ENCODE assay signal across 8 cellular contexts in genomic region chr13:75357576-75358295, GRCh38.
DNase-seq lines count a peak whose midpoint lies in the region; ATAC-seq, FAIRE-seq and TF ChIP-seq lines count a peak whose summit lies in the region.

No MANE protein-coding gene starts in this region.

- TF ChIP-seq POLR2A in lower leg skin (IDR thresholded peaks at IDR 0.05) = no peak

- H3K9me3 Mint-ChIP-seq in CD4-positive, alpha-beta T cell = no peaks in the 10 kb centered on the region
- no peaks in the 10 kb centered on the region for H3K9me3 Mint-ChIP-seq in activated CD4-positive, alpha-beta T cell treated with anti-CD3 and anti-CD28 coated beads, Interleukin-2, amount 10 ng/mL, durations not matched to agents 24 days and 14 days
- H3K9me3 Mint-ChIP-seq in endothelial cell (ENCODE audit: unreplicated experiment) (no peaks in the 10 kb centered on the region), natural killer cell (no peaks in the 10 kb centered on the region)

- peak; percentile 89 for FAIRE-seq in GM19239 (lab: Jason Lieb, UNC)

- H3K9me3 ChIP-seq in CD4-positive, alpha-beta T cell (ENCODE audit: control insufficient read depth, low read length) = no peaks in the 10 kb centered on the region

- H3K4me1 Mint-ChIP-seq in CD4-positive, alpha-beta T cell (ENCODE audit: low read depth) = peaks cover 4% of the 10 kb centered on the region
- H3K4me1 Mint-ChIP-seq in activated CD4-positive, alpha-beta T cell treated with anti-CD3 and anti-CD28 coated beads, Interleukin-2, amount 10 ng/mL, durations not matched to agents 24 days and 14 days = peaks cover 10% of the 10 kb centered on the region
- H3K4me1 Mint-ChIP-seq in endothelial cell (ENCODE audit: unreplicated experiment) = peaks cover 8% of the 10 kb centered on the region
- H3K4me1 Mint-ChIP-seq in natural killer cell = peaks cover 0 to 11% of the 10 kb centered on the region in 2 donors

- H3K27ac ChIP-seq in CD4-positive, alpha-beta T cell (ENCODE audit: low read depth, low read length) = no peak overlapping the region

- 80% methylated on average over 6 of the region's 6 CpGs for WGBS in lower leg skin, 2 donors

- POLR2A ChIA-PET in CD4-positive, alpha-beta T cell (lab: Charles Lee) = interaction anchor here (1.2 to 2.0 kb wide), 3 partner anchors 10 to 41 kb away, joined by 3 to 33 read pairs (median 4); no protein-coding TSS in a partner anchor

- intact Hi-C loops in CD4-positive, alpha-beta T cell (cut with DNase I, micrococcal nuclease) = loop anchor here (1.0 to 5.0 kb wide), 3 partner anchors 31 to 40 kb away; no protein-coding TSS in a partner anchor
- intact Hi-C loops in activated CD4-positive, alpha-beta T cell treated with anti-CD3 and anti-CD28 coated beads, Interleukin-2, amount 10 ng/mL, durations not matched to agents 24 days and 14 days (cut with micrococcal nuclease) = no loop called here
- intact Hi-C loops in natural killer cell (cut with micrococcal nuclease) = no loop called here
- intact Hi-C loops in lower leg skin (cut with DNase I; ENCODE audit: low total_unique reads) = no loop called here

- no peak overlapping the region for H3K4me3 ChIP-seq in lower leg skin (ENCODE audit: low read depth, poor library complexity, severe bottlenecking)

- H3K27me3 Mint-ChIP-seq in CD4-positive, alpha-beta T cell = no peaks in the 10 kb centered on the region
- no peaks in the 10 kb centered on the region for H3K27me3 Mint-ChIP-seq in activated CD4-positive, alpha-beta T cell treated with anti-CD3 and anti-CD28 coated beads, Interleukin-2, amount 10 ng/mL, durations not matched to agents 24 days and 14 days
- H3K27me3 Mint-ChIP-seq in endothelial cell (ENCODE audit: unreplicated experiment) (peaks cover 5% of the 10 kb centered on the region), natural killer cell (ENCODE audit: low read depth in 2 of 2) (no peaks in the 10 kb centered on the region)

- H3K36me3 Mint-ChIP-seq in CD4-positive, alpha-beta T cell (ENCODE audit: low read depth) = no peaks in the 10 kb centered on the region
- H3K36me3 Mint-ChIP-seq in activated CD4-positive, alpha-beta T cell treated with anti-CD3 and anti-CD28 coated beads, Interleukin-2, amount 10 ng/mL, durations not matched to agents 24 days and 14 days (ENCODE audit: low read depth) = peaks cover 2% of the 10 kb centered on the region
- H3K36me3 Mint-ChIP-seq in endothelial cell (ENCODE audit: low read depth, unreplicated experiment) (peaks cover 6% of the 10 kb centered on the region), natural killer cell (no peaks in the 10 kb centered on the region)

- CTCF ChIA-PET in CD4-positive, alpha-beta T cell (lab: Charles Lee) = interaction anchor here (1.2 to 2.7 kb wide), 9 partner anchors 9 to 138 kb away, joined by 3 to 14 read pairs (median 5); no protein-coding TSS in a partner anchor

- DNase-seq in CD4-positive, alpha-beta T cell = peak; percentile 23 to 50 (median 34)
- peak; percentile 38 for DNase-seq in GM19239 (ENCODE audit: insufficient read length, low spot score)
- peak; percentile 18 for DNase-seq in NCI-H345 treated with DMSO at 0.1 percent for 48 hours (lab: John Stamatoyannopoulos, UW; ENCODE audit: unreplicated experiment)
- peak; percentile 81 for DNase-seq in activated CD4-positive, alpha-beta T cell treated with anti-CD3 and anti-CD28 coated beads, Interleukin-2, amount 10 ng/mL, durations not matched to agents 24 days and 14 days
- DNase-seq in endothelial cell (ENCODE audit: low spot score) = peak; percentile 57
- DNase-seq in natural killer cell = no peak
- no peak for DNase-seq in lower leg skin (ENCODE audit: low spot score in 2 of 2)

- no peak overlapping the region for H3K4me3 Mint-ChIP-seq in CD4-positive, alpha-beta T cell
- no peak overlapping the region for H3K4me3 Mint-ChIP-seq in activated CD4-positive, alpha-beta T cell treated with anti-CD3 and anti-CD28 coated beads, Interleukin-2, amount 10 ng/mL, durations not matched to agents 24 days and 14 days
- H3K4me3 Mint-ChIP-seq in endothelial cell (ENCODE audit: unreplicated experiment) (no peak overlapping the region), natural killer cell (no peak overlapping the region)

- peak; percentile 83 for TF ChIP-seq CTCF in CD4-positive, alpha-beta T cell (IDR thresholded peaks at IDR 0.05)
- TF ChIP-seq CTCF in endothelial cell (IDR thresholded peaks at IDR 0.05; ENCODE audit: unreplicated experiment) = peak; percentile 77
- TF ChIP-seq CTCF in natural killer cell (IDR thresholded peaks at IDR 0.05) = peak; percentile 61
- no peak for TF ChIP-seq CTCF in lower leg skin (IDR thresholded peaks at IDR 0.05)

- peak; percentile 100 for ATAC-seq in CD4-positive, alpha-beta T cell (ENCODE audit: poor library complexity)
- peak; percentile 98 for ATAC-seq in HG03159 (IDR thresholded peaks at IDR 0.05; ENCODE audit: unreplicated experiment)
- ATAC-seq in natural killer cell = peak; percentile 82 to 90 (median 89)

- no peak overlapping the region for H3K27ac Mint-ChIP-seq in CD4-positive, alpha-beta T cell
- H3K27ac Mint-ChIP-seq in activated CD4-positive, alpha-beta T cell treated with anti-CD3 and anti-CD28 coated beads, Interleukin-2, amount 10 ng/mL, durations not matched to agents 24 days and 14 days = no peak overlapping the region
- no peak overlapping the region for H3K27ac Mint-ChIP-seq in endothelial cell (ENCODE audit: unreplicated experiment)
- H3K27ac Mint-ChIP-seq in natural killer cell = no peak overlapping the region

- no peaks in the 10 kb centered on the region for H3K27me3 ChIP-seq in CD4-positive, alpha-beta T cell (ENCODE audit: control insufficient read depth, insufficient read depth, low read length)

Comparison
In these comparisons a context has a peak if more than half of its experiments do, and no peak if none do; other contexts are left out.
1. DNase-seq: peak in CD4-positive, alpha-beta T cell (10 of 10), GM19239 (single experiment), NCI-H345 treated with DMSO at 0.1 percent for 48 hours (single experiment), activated CD4-positive, alpha-beta T cell treated with anti-CD3 and anti-CD28 coated beads, Interleukin-2, amount 10 ng/mL, durations not matched to agents 24 days and 14 days (single experiment) and endothelial cell (single experiment); none in natural killer cell (single experiment) and lower leg skin (0 of 2).
2. CTCF ChIP-seq: peak in CD4-positive, alpha-beta T cell (single experiment), endothelial cell (single experiment) and natural killer cell (single experiment); none in lower leg skin (0 of 3).
3. intact Hi-C loops: an anchor here in CD4-positive, alpha-beta T cell (1.0 to 5.0 kb wide); none called in activated CD4-positive, alpha-beta T cell treated with anti-CD3 and anti-CD28 coated beads, Interleukin-2, amount 10 ng/mL, durations not matched to agents 24 days and 14 days, natural killer cell and lower leg skin.
4. Peak in every context shown above with its lines, with median percentiles within 50 percentile points of each other: ATAC-seq.